Comparison of ENCODE assay signal across 1 cellular context in genomic region chr14:38600572-38600971, GRCh38.
A peak's percentile ranks its signal among the peaks of the same experiment; 100 is the strongest.
TF ChIP-seq lines count a peak whose summit lies in the region.

No MANE protein-coding gene starts in this region.

TF ChIP-seq in IMR-90, 13 proteins besides CTCF, POLR2A, EP300 and RAD21:
- TF ChIP-seq SMC3 (IDR thresholded peaks at IDR 0.05; ENCODE audit: low read depth, low read length) = peak; percentile 65
